Comparison of ENCODE assay signal across 11 cellular contexts in the genomic region with DNA sequence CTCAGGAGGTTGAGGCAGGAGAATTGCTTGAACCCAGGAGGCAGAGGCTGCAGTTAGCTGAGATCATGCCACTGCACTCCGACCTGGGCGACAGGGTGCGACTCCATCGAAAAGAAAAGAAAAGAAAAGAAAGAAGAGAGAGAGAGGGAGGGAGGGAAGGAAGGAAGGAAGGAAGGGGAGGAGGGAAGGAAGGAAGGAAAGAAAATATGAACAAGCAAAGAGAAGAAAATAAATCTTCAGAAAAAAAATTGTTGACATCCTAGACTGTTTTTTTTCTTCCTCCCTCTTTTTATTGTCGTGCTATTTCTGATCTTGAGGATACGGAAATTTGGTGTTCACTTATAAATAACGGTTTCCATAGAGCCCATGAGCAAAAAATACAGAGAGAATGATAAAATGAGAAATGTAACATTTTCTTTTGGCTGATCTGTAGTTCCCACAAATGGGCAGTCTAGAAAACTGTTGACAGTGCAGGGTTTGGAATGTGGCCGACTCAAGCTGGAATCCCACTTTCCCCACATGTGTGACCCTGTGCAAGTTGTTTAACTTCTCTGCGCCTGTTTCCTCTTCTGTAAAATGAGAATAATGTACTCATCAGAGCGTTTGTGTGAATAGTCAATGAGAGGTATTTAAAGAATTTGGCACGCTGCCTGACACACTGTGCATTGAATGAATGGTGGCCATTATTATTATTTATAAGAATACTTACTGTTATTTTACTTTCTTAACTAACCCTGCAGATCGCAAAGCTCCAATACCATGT. TPM values are rescaled to one million over a fixed set of nuclear protein-coding genes. Genes with fewer than 3 reads are reported as not detected.
DNase-seq lines count a peak whose midpoint lies in the region; ATAC-seq and TF ChIP-seq lines count a peak whose summit lies in the region.
"Had no signal": no experiment of that assay in that cellular context is flagged by ENCODE, and none has a peak within 500 bp of the region (broad histone marks: within the 10 kb centered on the region; RNA-seq: fewer than 3 reads in every experiment).

No MANE protein-coding gene starts in this region.

- peak overlapping the region; percentile 48 for H3K4me2 ChIP-seq in osteoblast (ENCODE audit: insufficient read depth, low read length)

- no peak for TF ChIP-seq CTCF in endodermal cell (conservative IDR thresholded peaks at IDR 0.05)
- TF ChIP-seq CTCF in osteoblast (IDR thresholded peaks at IDR 0.05; ENCODE audit: extremely low read depth, low read depth, low read length): no peak
- TF ChIP-seq CTCF in GM10266 (IDR thresholded peaks at IDR 0.05; ENCODE audit: control insufficient read depth, insufficient read depth, low read depth, missing control alignments): no peak

- H3K4me3 Mint-ChIP-seq in endodermal cell: no peak overlapping the region
- H3K4me3 Mint-ChIP-seq: effector memory CD8-positive, alpha-beta T cell; nephron progenitor cell had no signal

- no peak overlapping the region for H3K9ac ChIP-seq in endodermal cell (ENCODE audit: extremely low read depth, low read length, poor library complexity, severe bottlenecking)

- no peaks in the 10 kb centered on the region for H3K27me3 Mint-ChIP-seq in endodermal cell (ENCODE audit: insufficient read depth)

- no peak overlapping the region for H3K27ac Mint-ChIP-seq in endodermal cell
- H3K27ac Mint-ChIP-seq: effector memory CD8-positive, alpha-beta T cell; nephron progenitor cell had no signal

- no peaks in the 10 kb centered on the region for H3K36me3 Mint-ChIP-seq in endodermal cell (ENCODE audit: low read depth)

- no peaks in the 10 kb centered on the region for H3K36me3 ChIP-seq in endodermal cell (ENCODE audit: control insufficient read depth, insufficient read depth, low read length)
- no peaks in the 10 kb centered on the region for H3K36me3 ChIP-seq in osteoblast (ENCODE audit: insufficient read depth, low read length)
- H3K36me3 ChIP-seq in H7 (replicated peaks; ENCODE audit: control insufficient read depth, insufficient read depth, low read length): no peaks in the 10 kb centered on the region

- no peaks in the 10 kb centered on the region for H3K9me3 ChIP-seq in endodermal cell (ENCODE audit: control insufficient read depth, low read length)
- H3K9me3 ChIP-seq in osteoblast (ENCODE audit: low read depth, low read length): no peaks in the 10 kb centered on the region

- 90 to 96% methylated on average over 6 to 11 of the region's 12 CpGs for WGBS in endodermal cell (ENCODE audit: insufficient coverage in 1 of 2, insufficient read length in 1 of 2), 2 experiments

- no peaks in the 10 kb centered on the region for H3K4me1 ChIP-seq in endodermal cell (ENCODE audit: control insufficient read depth, insufficient read depth, low read length)
- peaks cover 25% of the 10 kb centered on the region for H3K4me1 ChIP-seq in osteoblast (ENCODE audit: insufficient read depth, low read length)

- no peaks in the 10 kb centered on the region for H3K4me1 Mint-ChIP-seq in endodermal cell

- no peak for ATAC-seq in HG03342 (IDR thresholded peaks at IDR 0.05; ENCODE audit: unreplicated experiment)
- ATAC-seq: effector memory CD8-positive, alpha-beta T cell had no signal

- peak overlapping the region; percentile 37 for H2AFZ ChIP-seq in osteoblast (ENCODE audit: low read length)

- H4K20me1 ChIP-seq in osteoblast (ENCODE audit: insufficient read depth, low read length): no peaks in the 10 kb centered on the region

- H3K27ac ChIP-seq in endodermal cell (ENCODE audit: low read depth, low read length) (peak overlapping the region; percentile 71), osteoblast (ENCODE audit: low read depth, low read length) (peak overlapping the region; percentile 75)

- no peaks in the 10 kb centered on the region for H3K9me3 Mint-ChIP-seq in endodermal cell
- H3K9me3 Mint-ChIP-seq: effector memory CD8-positive, alpha-beta T cell; nephron progenitor cell had no signal

- peak; percentile 93 for DNase-seq in COLO829 (ENCODE audit: low spot score)
- peak; percentile 51 for DNase-seq in NCI-H1048 (lab: John Stamatoyannopoulos, UW)
- DNase-seq in endodermal cell: no peak
- peak; percentile 91 for DNase-seq in osteoblast (ENCODE audit: insufficient read length, low spot score, missing footprints)
- DNase-seq in NCI-H146 (lab: John Stamatoyannopoulos, UW): no peak
- DNase-seq in H7: no peak
- no peak for DNase-seq in GM10266 (ENCODE audit: extremely low spot score)
- DNase-seq: effector memory CD8-positive, alpha-beta T cell; nephron progenitor cell; SIG-M5 had no signal

- H3K27me3 ChIP-seq in endodermal cell (ENCODE audit: control insufficient read depth, insufficient read depth, low read length, poor library complexity, severe bottlenecking) (no peaks in the 10 kb centered on the region), osteoblast (ENCODE audit: insufficient read depth, low read length) (no peaks in the 10 kb centered on the region), H7 (ENCODE audit: control insufficient read depth, insufficient read depth, low read length) (no peaks in the 10 kb centered on the region)

- H3K4me3 ChIP-seq in endodermal cell (ENCODE audit: low read length): no peak overlapping the region
- no peak overlapping the region for H3K4me3 ChIP-seq in osteoblast (ENCODE audit: insufficient read depth, low read length)
- H3K4me3 ChIP-seq in H7 (ENCODE audit: insufficient read depth, low read depth, low read length): no peak overlapping the region

- H3K79me2 ChIP-seq in osteoblast (ENCODE audit: insufficient read depth, low read length): no peaks in the 10 kb centered on the region

RNA-seq across cellular contexts. Expression of a gene that starts 19.4 kb away (rescaled TPM):
- total RNA-seq in endodermal cell: 10 to 100 TPM in 1 of 2 donors, 1 to 10 TPM in 1; 7.0 to 13.8 TPM
- 57.3 TPM for polyA plus RNA-seq in endodermal cell (2013, experiment 1 of 2)
- 60.3 TPM for polyA plus RNA-seq in endodermal cell (2013, experiment 2 of 2)
- 50.7 and 85.0 TPM in 2 replicates for total RNA-seq in osteoblast
- total RNA-seq in H7 (2014; rRNA removed; shearing (Covaris generic)): 6.8 and 7.3 TPM in 2 replicates

Comparison
In these comparisons a context has a peak if more than half of its experiments do, and no peak if none do; other contexts are left out.
1. DNase-seq: peak in COLO829 (single experiment), NCI-H1048 (single experiment) and osteoblast (single experiment); none in endodermal cell (single experiment), NCI-H146 (single experiment), H7 (single experiment) and GM10266 (single experiment).